ENCODE assay signal across 31 cellular contexts in genomic region chr22:33013531-33014162, GRCh38. TPM values are rescaled to one million over a fixed set of nuclear protein-coding genes. Genes with fewer than 3 reads are reported as not detected.
"Had no signal": no experiment of that assay in that cellular context is flagged by ENCODE, and none has a peak within 500 bp of the region (broad histone marks: within the 10 kb centered on the region; RNA-seq: fewer than 3 reads in every experiment).

No MANE protein-coding gene starts in this region.

- ATAC-seq: Panc1, Right ventricle myocardium inferior had no signal

- H3K4me3 ChIP-seq: MG63, PC-9, SJCRH30 had no signal

- H3K27ac ChIP-seq: PC-9, RWPE1, SJCRH30 had no signal

- DNase-seq: Kasumi-1, MG63, NCI-H1048, NCI-H1092 treated with DMSO at 0.1 percent for 48 hours, NCI-H1105 treated with DMSO at 0.1 percent for 48 hours, NCI-H1417, NCI-H1436, NCI-H146, NCI-H1694, NCI-H187, NCI-H1930, NCI-H2029 treated with DMSO at 0.1 percent for 48 hours, NCI-H2081 treated with DMSO at 0.1 percent for 48 hours, NCI-H2107, NCI-H2171, NCI-H226, NCI-H446 treated with DMSO at 0.1 percent for 48 hours, NCI-H526, NCI-H748 treated with DMSO at 0.1 percent for 48 hours, PC-9, SHP77, SIG-M5, SJCRH30, SK-N-SH, SW 1271 had no signal

- H3K9ac ChIP-seq: SK-N-SH had no signal

- H3K4me2 ChIP-seq: PC-9, SK-N-SH had no signal

- H3K4me1 ChIP-seq: SJCRH30 had no signal

- H2AFZ ChIP-seq: PC-9 had no signal

- H3K27me3 ChIP-seq: SJCRH30 had no signal

- FAIRE-seq: RCC 7860 had no signal

- H3K36me3 ChIP-seq: MG63, SJCRH30 had no signal

- H3K9me3 ChIP-seq: SJCRH30, SK-N-SH had no signal

RNA-seq across cellular contexts. Expression of gene SYN3, which starts 44.5 kb away (rescaled TPM):
- total RNA-seq: M059J, Right ventricle myocardium inferior, RPMI7951 had no signal
- polyA plus RNA-seq: SK-N-SH had no signal
